ENCODE assay signal across 14 cellular contexts in the genomic region with DNA sequence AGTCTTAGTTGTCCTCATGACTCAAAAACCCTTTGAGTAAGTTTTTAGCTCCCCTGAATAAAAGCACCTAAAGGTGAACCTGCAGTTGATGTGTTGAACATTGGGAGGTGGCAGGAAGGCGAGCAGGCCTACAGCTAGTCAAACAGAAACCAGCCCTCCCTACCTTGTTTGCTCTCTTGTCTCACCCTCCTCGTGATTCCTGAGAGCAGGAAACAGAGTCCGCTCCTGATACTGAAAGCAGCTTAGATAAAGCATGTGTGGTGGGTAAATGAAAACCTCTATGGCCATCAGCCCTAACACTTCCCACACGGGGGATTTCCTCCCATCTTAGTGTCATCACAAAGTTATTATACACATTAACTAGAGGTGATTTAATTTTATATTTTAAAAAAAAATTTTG. TPM values are rescaled to one million over a fixed set of nuclear protein-coding genes. Genes with fewer than 3 reads are reported as not detected.
DNase-seq lines count a peak whose midpoint lies in the region; ATAC-seq and TF ChIP-seq lines count a peak whose summit lies in the region.
"Had no signal": no experiment of that assay in that cellular context is flagged by ENCODE, and none has a peak within 500 bp of the region (broad histone marks: within the 10 kb centered on the region; RNA-seq: fewer than 3 reads in every experiment).

No MANE protein-coding gene starts in this region.

- H3K4me3 ChIP-seq in HAP-1, result no peak overlapping the region
- H3K4me3 ChIP-seq: cardiac muscle cell had no signal

- DNase-seq in GM13976 (ENCODE audit: low spot score) (peak; percentile 44), NCI-H2029 treated with DMSO at 0.1 percent for 48 hours (lab: John Stamatoyannopoulos, UW) (peak; percentile 68), HAP-1 (ENCODE audit: low spot score in 2 of 2) (no peak), WTC11 (ENCODE audit: low spot score) (no peak), left lobe of liver (ENCODE audit: low spot score) (no peak)
- no peak for DNase-seq in activated CD4-positive, CD25-positive, alpha-beta regulatory T cell (lab: John Stamatoyannopoulos, UW)
- DNase-seq: activated CD4-positive, alpha-beta T cell treated with anti-CD3 and anti-CD28 coated beads, Interleukin-2, amount 10 ng/mL, durations not matched to agents 24 days and 14 days; DMS 273 treated with DMSO at 0.1 percent for 48 hours; hypothalamus had no signal

- no peaks in the 10 kb centered on the region for H3K36me3 Mint-ChIP-seq in WTC11

- POLR2A ChIA-PET in WTC11 (lab: Charles Lee), result interaction anchor here (0.7 kb wide), 1 partner anchor 376 kb away, joined by 3 read pairs; no protein-coding TSS in a partner anchor

- H3K4me1 Mint-ChIP-seq in WTC11, result no peaks in the 10 kb centered on the region

- in situ Hi-C loops in GM13976 (cut with MboI; ENCODE audit: low sequenced_read_pairs, unreplicated experiment) (no loop called here), HAP-1 (cut with MboI; ENCODE audit: low sequenced_read_pairs) (no loop called here)

- H3K4me3 Mint-ChIP-seq in WTC11, result no peak overlapping the region
- H3K4me3 Mint-ChIP-seq: activated CD4-positive, alpha-beta T cell treated with anti-CD3 and anti-CD28 coated beads, Interleukin-2, amount 10 ng/mL, durations not matched to agents 24 days and 14 days had no signal

- no peaks in the 10 kb centered on the region for H3K9me3 ChIP-seq in HAP-1

- peak; percentile 56 for ATAC-seq in GM19328 (IDR thresholded peaks at IDR 0.05; ENCODE audit: unreplicated experiment)
- ATAC-seq in HG02943 (IDR thresholded peaks at IDR 0.05; ENCODE audit: low read depth, unreplicated experiment), result peak; percentile 81
- no peak; the same call in 1 of the 2 replicates for ATAC-seq in WTC11
- ATAC-seq in left lobe of liver, result no peak

- no peaks in the 10 kb centered on the region; the same call in 1 of the 2 replicates for H3K27me3 Mint-ChIP-seq in WTC11 (ENCODE audit: low read depth)
- H3K27me3 Mint-ChIP-seq: activated CD4-positive, alpha-beta T cell treated with anti-CD3 and anti-CD28 coated beads, Interleukin-2, amount 10 ng/mL, durations not matched to agents 24 days and 14 days had no signal

- H3K4me1 ChIP-seq in HAP-1, result no peaks in the 10 kb centered on the region

- H3K36me3 ChIP-seq in HAP-1 (replicated peaks), result no peaks in the 10 kb centered on the region
- H3K36me3 ChIP-seq: cardiac muscle cell had no signal

- H3K27me3 ChIP-seq in HAP-1 (ENCODE audit: low read depth), result no peaks in the 10 kb centered on the region
- H3K27me3 ChIP-seq: cardiac muscle cell had no signal

- CTCF ChIA-PET in WTC11 (lab: Charles Lee), result interaction anchor here (1.3 kb wide), 1 partner anchor 64 kb away, joined by 3 read pairs; no protein-coding TSS in a partner anchor

- TF ChIP-seq CTCF in GM13976 (IDR thresholded peaks at IDR 0.05; ENCODE audit: borderline replicate concordance, control extremely low read depth, extremely low read depth, insufficient read depth, missing control alignments), result no peak
- no peak for TF ChIP-seq CTCF in WTC11 (IDR thresholded peaks at IDR 0.05)

- peaks cover 4% of the 10 kb centered on the region; the same call in 1 of the 2 replicates for H3K9me3 Mint-ChIP-seq in WTC11
- H3K9me3 Mint-ChIP-seq: activated CD4-positive, alpha-beta T cell treated with anti-CD3 and anti-CD28 coated beads, Interleukin-2, amount 10 ng/mL, durations not matched to agents 24 days and 14 days had no signal

- H3K27ac Mint-ChIP-seq in WTC11, result no peak overlapping the region
- H3K27ac Mint-ChIP-seq: activated CD4-positive, alpha-beta T cell treated with anti-CD3 and anti-CD28 coated beads, Interleukin-2, amount 10 ng/mL, durations not matched to agents 24 days and 14 days had no signal

TF ChIP-seq in WTC11, 78 proteins besides CTCF, POLR2A, EP300 and RAD21:
- TF ChIP-seq, protein P1, sequence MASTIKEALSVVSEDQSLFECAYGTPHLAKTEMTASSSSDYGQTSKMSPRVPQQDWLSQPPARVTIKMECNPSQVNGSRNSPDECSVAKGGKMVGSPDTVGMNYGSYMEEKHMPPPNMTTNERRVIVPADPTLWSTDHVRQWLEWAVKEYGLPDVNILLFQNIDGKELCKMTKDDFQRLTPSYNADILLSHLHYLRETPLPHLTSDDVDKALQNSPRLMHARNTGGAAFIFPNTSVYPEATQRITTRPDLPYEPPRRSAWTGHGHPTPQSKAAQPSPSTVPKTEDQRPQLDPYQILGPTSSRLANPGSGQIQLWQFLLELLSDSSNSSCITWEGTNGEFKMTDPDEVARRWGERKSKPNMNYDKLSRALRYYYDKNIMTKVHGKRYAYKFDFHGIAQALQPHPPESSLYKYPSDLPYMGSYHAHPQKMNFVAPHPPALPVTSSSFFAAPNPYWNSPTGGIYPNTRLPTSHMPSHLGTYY (CRISPR knock-in tag; IDR thresholded peaks at IDR 0.05), result no peak
- no peak for TF ChIP-seq HMGA2 (CRISPR knock-in tag; IDR thresholded peaks at IDR 0.05)
- TF ChIP-seq CREM (CRISPR knock-in tag; IDR thresholded peaks at IDR 0.05), result no peak
- no peak for TF ChIP-seq TEAD1 (CRISPR knock-in tag; IDR thresholded peaks at IDR 0.05)
- TF ChIP-seq, protein P2, sequence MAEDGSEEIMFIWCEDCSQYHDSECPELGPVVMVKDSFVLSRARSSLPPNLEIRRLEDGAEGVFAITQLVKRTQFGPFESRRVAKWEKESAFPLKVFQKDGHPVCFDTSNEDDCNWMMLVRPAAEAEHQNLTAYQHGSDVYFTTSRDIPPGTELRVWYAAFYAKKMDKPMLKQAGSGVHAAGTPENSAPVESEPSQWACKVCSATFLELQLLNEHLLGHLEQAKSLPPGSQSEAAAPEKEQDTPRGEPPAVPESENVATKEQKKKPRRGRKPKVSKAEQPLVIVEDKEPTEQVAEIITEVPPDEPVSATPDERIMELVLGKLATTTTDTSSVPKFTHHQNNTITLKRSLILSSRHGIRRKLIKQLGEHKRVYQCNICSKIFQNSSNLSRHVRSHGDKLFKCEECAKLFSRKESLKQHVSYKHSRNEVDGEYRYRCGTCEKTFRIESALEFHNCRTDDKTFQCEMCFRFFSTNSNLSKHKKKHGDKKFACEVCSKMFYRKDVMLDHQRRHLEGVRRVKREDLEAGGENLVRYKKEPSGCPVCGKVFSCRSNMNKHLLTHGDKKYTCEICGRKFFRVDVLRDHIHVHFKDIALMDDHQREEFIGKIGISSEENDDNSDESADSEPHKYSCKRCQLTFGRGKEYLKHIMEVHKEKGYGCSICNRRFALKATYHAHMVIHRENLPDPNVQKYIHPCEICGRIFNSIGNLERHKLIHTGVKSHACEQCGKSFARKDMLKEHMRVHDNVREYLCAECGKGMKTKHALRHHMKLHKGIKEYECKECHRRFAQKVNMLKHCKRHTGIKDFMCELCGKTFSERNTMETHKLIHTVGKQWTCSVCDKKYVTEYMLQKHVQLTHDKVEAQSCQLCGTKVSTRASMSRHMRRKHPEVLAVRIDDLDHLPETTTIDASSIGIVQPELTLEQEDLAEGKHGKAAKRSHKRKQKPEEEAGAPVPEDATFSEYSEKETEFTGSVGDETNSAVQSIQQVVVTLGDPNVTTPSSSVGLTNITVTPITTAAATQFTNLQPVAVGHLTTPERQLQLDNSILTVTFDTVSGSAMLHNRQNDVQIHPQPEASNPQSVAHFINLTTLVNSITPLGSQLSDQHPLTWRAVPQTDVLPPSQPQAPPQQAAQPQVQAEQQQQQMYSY (CRISPR knock-in tag; IDR thresholded peaks at IDR 0.05), result no peak
- TF ChIP-seq OVOL2 (CRISPR knock-in tag; IDR thresholded peaks at IDR 0.05; ENCODE audit: borderline replicate concordance), result no peak
- no peak for TF ChIP-seq MAX (CRISPR knock-in tag; IDR thresholded peaks at IDR 0.05)
- no peak for TF ChIP-seq ZNF671 (CRISPR knock-in tag; IDR thresholded peaks at IDR 0.05)
- TF ChIP-seq ATF6 (CRISPR knock-in tag; IDR thresholded peaks at IDR 0.05), result no peak

RNA-seq across cellular contexts. Expression of gene CLDN18, which starts 21.8 kb away (rescaled TPM):
- total RNA-seq in WTC11 (2021) (0.13 to 0.23 TPM (median 0.16 TPM) in 3 replicates), left lobe of liver (0.23 TPM)
- total RNA-seq: activated CD4-positive, alpha-beta T cell treated with anti-CD3 and anti-CD28 coated beads, Interleukin-2, amount 10 ng/mL, durations not matched to agents 24 days and 14 days; cardiac muscle cell; OCI-LY7; osteocyte had no signal

Comparison
In these comparisons a context has a peak if more than half of its experiments do, and no peak if none do; other contexts are left out.
1. DNase-seq: peak in GM13976 (single experiment) and NCI-H2029 treated with DMSO at 0.1 percent for 48 hours (single experiment); none in HAP-1 (0 of 2), WTC11 (single experiment), activated CD4-positive, CD25-positive, alpha-beta regulatory T cell (0 of 4) and left lobe of liver (single experiment).
2. ATAC-seq: peak in GM19328 (single experiment) and HG02943 (single experiment); none in WTC11 (single experiment) and left lobe of liver (single experiment).